Comparison of ENCODE assay signal across 2 cellular contexts in the genomic region with DNA sequence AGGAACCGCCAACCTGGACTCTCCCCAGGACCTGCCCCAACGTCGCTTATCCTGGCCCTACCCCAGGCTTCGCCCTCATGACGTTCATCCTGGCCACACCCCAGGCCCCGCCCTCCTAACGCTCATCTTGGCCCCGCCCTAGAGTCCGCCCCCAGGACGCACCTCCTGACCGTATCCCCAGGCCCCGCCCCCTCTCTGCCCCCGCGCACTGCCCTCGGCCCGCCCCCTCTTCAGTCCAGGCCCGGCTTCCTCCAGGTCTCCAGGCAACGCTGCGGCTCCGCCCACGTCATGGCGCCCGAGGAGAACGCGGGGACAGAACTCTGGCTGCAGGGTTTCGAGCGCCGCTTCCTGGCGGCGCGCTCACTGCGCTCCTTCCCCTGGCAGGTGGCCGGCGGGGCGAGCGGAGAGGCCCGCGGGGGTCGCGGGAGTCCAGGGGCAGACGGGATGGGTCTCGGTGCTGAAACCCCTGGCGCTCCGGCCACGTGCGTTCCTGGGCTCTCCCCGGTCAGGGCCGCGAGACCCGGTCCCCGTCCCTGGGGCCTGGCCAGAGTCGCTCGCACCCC.
TF ChIP-seq lines count a peak whose summit lies in the region.
"Not testable (repeated sequence)": the region's sequence is repeated elsewhere in the genome, so short reads cannot be mapped to it uniquely, and the experiment has no call there.

No MANE protein-coding gene starts in this region.

TF ChIP-seq in WTC11, 78 proteins besides CTCF, POLR2A, EP300 and RAD21:
- TF ChIP-seq FOXP1 (CRISPR knock-in tag; IDR thresholded peaks at IDR 0.05; ENCODE audit: borderline replicate concordance) (0 out of 2 replicates have a peak, but pooled peaks have one; percentile 27), SP1 (CRISPR knock-in tag; conservative IDR thresholded peaks at IDR 0.05) (peak; percentile 44; the same call in 1 of the 2 replicates)
- TF ChIP-seq, protein P1, sequence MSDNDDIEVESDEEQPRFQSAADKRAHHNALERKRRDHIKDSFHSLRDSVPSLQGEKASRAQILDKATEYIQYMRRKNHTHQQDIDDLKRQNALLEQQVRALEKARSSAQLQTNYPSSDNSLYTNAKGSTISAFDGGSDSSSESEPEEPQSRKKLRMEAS (CRISPR knock-in tag; IDR thresholded peaks at IDR 0.05), result peak; percentile 35; the same call in 1 of the 2 replicates

TF ChIP-seq in K562, 482 proteins besides CTCF, POLR2A, EP300 and RAD21 (continues in another document):
- TF ChIP-seq MBD2 (IDR thresholded peaks at IDR 0.05; ENCODE audit: borderline replicate concordance, low read depth) (0 out of 2 replicates have a peak, but pooled peaks have one; percentile 42), CXXC5 (CRISPR knock-in tag; IDR thresholded peaks at IDR 0.05) (peak; percentile 61; the same call in 1 of the 2 replicates), L3MBTL2 (IDR thresholded peaks at IDR 0.05) (peak; percentile 82), HDAC1 (IDR thresholded peaks at IDR 0.05) (peak in 1 of 2 experiments; percentile 88; a peak in 2 of 4 replicates), EGR1 (conservative IDR thresholded peaks at IDR 0.05) (peak; percentile 89), SIN3B (IDR thresholded peaks at IDR 0.05; ENCODE audit: low read depth) (peak; percentile 60), NFRKB (IDR thresholded peaks at IDR 0.05; ENCODE audit: low read depth) (peak; percentile 62; the same call in 1 of the 2 replicates), NR2C2 (tag; IDR thresholded peaks at IDR 0.05) (peak; percentile 4; the same call in 1 of the 2 replicates), NRF1 (conservative IDR thresholded peaks at IDR 0.05 in 1 of 2, IDR thresholded peaks at IDR 0.05 in 1 of 2) (peak; percentile 58; a peak in 3 of 4 replicates), MYC (IDR thresholded peaks at IDR 0.05; ENCODE audit: low read depth, low read length) (peak; percentile 82), MYC (CRISPR knock-in tag; IDR thresholded peaks at IDR 0.05; ENCODE audit: borderline replicate concordance, low read depth) (peak; percentile 44; the same call in 1 of the 2 replicates), RFX1 (IDR thresholded peaks at IDR 0.05) (peak; percentile 92), RBFOX2 (IDR thresholded peaks at IDR 0.05; ENCODE audit: low read depth, low read length) (peak; percentile 79), NONO (IDR thresholded peaks at IDR 0.05; ENCODE audit: low read depth in 2 of 2, low read length in 1 of 2) (0 out of 4 replicates have a peak, but pooled peaks of 1 of the 2 experiments have one; percentile 38), JUND (IDR thresholded peaks at IDR 0.05; ENCODE audit: borderline replicate concordance, low read depth, low read length) (0 out of 2 replicates have a peak, but pooled peaks have one; percentile 21), TAF1 (IDR thresholded peaks at IDR 0.05; ENCODE audit: control insufficient read depth, extremely low read depth, insufficient read depth, low read length, severe bottlenecking) (peak; percentile 58), TBP (optimal IDR thresholded peaks at IDR 0.05; ENCODE audit: low read depth, low read length) (peak; percentile 25), SP1 (CRISPR knock-in tag; IDR thresholded peaks at IDR 0.05) (peak; percentile 67), MAZ (CRISPR knock-in tag; conservative IDR thresholded peaks at IDR 0.05 in 1 of 2, IDR thresholded peaks at IDR 0.05 in 1 of 2) (peak in 1 of 2 experiments; percentile 58; a peak in 1 of 4 replicates), PML (IDR thresholded peaks at IDR 0.05; ENCODE audit: low read length) (peak; percentile 31; the same call in 1 of the 2 replicates), RB1 (IDR thresholded peaks at IDR 0.05; ENCODE audit: low read depth) (0 out of 2 replicates have a peak, but pooled peaks have one; percentile 23), CREM (IDR thresholded peaks at IDR 0.05; ENCODE audit: low read depth) (peak; percentile 64), CREB1 (IDR thresholded peaks at IDR 0.05) (peak; percentile 43; the same call in 1 of the 2 replicates), CREB1 (CRISPR knock-in tag; IDR thresholded peaks at IDR 0.05) (peak; percentile 61), BMI1 (IDR thresholded peaks at IDR 0.05; ENCODE audit: low read length) (peak; percentile 49; the same call in 1 of the 2 replicates), POLR2G (IDR thresholded peaks at IDR 0.05; ENCODE audit: low read depth, low read length) (peak; percentile 84), YY1 (IDR thresholded peaks at IDR 0.05; ENCODE audit: borderline replicate concordance in 1 of 3, control insufficient read depth in 1 of 3, extremely low read depth in 1 of 3, insufficient read depth in 3 of 3, insufficient read length in 1 of 3, insufficient replicate concordance in 2 of 3, low read depth in 1 of 3, low read length in 2 of 3) (peak; percentile 65 to 91 (median 78)), POLR2AphosphoS5 (IDR thresholded peaks at IDR 0.05; ENCODE audit: control insufficient read depth, insufficient read depth, low read depth, low read length) (peak; percentile 51; the same call in 1 of the 2 replicates), PHF8 (IDR thresholded peaks at IDR 0.05; ENCODE audit: borderline replicate concordance, low read length) (peak; percentile 56; the same call in 1 of the 2 replicates), SMAD4 (CRISPR knock-in tag; conservative IDR thresholded peaks at IDR 0.05) (peak; percentile 43; the same call in 1 of the 2 replicates)
- TF ChIP-seq, protein P2, sequence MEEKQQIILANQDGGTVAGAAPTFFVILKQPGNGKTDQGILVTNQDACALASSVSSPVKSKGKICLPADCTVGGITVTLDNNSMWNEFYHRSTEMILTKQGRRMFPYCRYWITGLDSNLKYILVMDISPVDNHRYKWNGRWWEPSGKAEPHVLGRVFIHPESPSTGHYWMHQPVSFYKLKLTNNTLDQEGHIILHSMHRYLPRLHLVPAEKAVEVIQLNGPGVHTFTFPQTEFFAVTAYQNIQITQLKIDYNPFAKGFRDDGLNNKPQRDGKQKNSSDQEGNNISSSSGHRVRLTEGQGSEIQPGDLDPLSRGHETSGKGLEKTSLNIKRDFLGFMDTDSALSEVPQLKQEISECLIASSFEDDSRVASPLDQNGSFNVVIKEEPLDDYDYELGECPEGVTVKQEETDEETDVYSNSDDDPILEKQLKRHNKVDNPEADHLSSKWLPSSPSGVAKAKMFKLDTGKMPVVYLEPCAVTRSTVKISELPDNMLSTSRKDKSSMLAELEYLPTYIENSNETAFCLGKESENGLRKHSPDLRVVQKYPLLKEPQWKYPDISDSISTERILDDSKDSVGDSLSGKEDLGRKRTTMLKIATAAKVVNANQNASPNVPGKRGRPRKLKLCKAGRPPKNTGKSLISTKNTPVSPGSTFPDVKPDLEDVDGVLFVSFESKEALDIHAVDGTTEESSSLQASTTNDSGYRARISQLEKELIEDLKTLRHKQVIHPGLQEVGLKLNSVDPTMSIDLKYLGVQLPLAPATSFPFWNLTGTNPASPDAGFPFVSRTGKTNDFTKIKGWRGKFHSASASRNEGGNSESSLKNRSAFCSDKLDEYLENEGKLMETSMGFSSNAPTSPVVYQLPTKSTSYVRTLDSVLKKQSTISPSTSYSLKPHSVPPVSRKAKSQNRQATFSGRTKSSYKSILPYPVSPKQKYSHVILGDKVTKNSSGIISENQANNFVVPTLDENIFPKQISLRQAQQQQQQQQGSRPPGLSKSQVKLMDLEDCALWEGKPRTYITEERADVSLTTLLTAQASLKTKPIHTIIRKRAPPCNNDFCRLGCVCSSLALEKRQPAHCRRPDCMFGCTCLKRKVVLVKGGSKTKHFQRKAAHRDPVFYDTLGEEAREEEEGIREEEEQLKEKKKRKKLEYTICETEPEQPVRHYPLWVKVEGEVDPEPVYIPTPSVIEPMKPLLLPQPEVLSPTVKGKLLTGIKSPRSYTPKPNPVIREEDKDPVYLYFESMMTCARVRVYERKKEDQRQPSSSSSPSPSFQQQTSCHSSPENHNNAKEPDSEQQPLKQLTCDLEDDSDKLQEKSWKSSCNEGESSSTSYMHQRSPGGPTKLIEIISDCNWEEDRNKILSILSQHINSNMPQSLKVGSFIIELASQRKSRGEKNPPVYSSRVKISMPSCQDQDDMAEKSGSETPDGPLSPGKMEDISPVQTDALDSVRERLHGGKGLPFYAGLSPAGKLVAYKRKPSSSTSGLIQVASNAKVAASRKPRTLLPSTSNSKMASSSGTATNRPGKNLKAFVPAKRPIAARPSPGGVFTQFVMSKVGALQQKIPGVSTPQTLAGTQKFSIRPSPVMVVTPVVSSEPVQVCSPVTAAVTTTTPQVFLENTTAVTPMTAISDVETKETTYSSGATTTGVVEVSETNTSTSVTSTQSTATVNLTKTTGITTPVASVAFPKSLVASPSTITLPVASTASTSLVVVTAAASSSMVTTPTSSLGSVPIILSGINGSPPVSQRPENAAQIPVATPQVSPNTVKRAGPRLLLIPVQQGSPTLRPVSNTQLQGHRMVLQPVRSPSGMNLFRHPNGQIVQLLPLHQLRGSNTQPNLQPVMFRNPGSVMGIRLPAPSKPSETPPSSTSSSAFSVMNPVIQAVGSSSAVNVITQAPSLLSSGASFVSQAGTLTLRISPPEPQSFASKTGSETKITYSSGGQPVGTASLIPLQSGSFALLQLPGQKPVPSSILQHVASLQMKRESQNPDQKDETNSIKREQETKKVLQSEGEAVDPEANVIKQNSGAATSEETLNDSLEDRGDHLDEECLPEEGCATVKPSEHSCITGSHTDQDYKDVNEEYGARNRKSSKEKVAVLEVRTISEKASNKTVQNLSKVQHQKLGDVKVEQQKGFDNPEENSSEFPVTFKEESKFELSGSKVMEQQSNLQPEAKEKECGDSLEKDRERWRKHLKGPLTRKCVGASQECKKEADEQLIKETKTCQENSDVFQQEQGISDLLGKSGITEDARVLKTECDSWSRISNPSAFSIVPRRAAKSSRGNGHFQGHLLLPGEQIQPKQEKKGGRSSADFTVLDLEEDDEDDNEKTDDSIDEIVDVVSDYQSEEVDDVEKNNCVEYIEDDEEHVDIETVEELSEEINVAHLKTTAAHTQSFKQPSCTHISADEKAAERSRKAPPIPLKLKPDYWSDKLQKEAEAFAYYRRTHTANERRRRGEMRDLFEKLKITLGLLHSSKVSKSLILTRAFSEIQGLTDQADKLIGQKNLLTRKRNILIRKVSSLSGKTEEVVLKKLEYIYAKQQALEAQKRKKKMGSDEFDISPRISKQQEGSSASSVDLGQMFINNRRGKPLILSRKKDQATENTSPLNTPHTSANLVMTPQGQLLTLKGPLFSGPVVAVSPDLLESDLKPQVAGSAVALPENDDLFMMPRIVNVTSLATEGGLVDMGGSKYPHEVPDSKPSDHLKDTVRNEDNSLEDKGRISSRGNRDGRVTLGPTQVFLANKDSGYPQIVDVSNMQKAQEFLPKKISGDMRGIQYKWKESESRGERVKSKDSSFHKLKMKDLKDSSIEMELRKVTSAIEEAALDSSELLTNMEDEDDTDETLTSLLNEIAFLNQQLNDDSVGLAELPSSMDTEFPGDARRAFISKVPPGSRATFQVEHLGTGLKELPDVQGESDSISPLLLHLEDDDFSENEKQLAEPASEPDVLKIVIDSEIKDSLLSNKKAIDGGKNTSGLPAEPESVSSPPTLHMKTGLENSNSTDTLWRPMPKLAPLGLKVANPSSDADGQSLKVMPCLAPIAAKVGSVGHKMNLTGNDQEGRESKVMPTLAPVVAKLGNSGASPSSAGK (IDR thresholded peaks at IDR 0.05), result peak; percentile 79
- TF ChIP-seq NR2C2 (CRISPR knock-in tag; IDR thresholded peaks at IDR 0.05); JUND (tag; IDR thresholded peaks at IDR 0.05; ENCODE audit: borderline replicate concordance, low read depth, low read length): not testable (repeated sequence)
- TF ChIP-seq, protein P3, sequence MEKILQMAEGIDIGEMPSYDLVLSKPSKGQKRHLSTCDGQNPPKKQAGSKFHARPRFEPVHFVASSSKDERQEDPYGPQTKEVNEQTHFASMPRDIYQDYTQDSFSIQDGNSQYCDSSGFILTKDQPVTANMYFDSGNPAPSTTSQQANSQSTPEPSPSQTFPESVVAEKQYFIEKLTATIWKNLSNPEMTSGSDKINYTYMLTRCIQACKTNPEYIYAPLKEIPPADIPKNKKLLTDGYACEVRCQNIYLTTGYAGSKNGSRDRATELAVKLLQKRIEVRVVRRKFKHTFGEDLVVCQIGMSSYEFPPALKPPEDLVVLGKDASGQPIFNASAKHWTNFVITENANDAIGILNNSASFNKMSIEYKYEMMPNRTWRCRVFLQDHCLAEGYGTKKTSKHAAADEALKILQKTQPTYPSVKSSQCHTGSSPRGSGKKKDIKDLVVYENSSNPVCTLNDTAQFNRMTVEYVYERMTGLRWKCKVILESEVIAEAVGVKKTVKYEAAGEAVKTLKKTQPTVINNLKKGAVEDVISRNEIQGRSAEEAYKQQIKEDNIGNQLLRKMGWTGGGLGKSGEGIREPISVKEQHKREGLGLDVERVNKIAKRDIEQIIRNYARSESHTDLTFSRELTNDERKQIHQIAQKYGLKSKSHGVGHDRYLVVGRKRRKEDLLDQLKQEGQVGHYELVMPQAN (IDR thresholded peaks at IDR 0.05; ENCODE audit: borderline replicate concordance), result peak; percentile 81; the same call in 1 of the 2 replicates
- TF ChIP-seq, protein P4, sequence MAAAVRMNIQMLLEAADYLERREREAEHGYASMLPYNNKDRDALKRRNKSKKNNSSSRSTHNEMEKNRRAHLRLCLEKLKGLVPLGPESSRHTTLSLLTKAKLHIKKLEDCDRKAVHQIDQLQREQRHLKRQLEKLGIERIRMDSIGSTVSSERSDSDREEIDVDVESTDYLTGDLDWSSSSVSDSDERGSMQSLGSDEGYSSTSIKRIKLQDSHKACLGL (CRISPR knock-in tag; IDR thresholded peaks at IDR 0.05; ENCODE audit: borderline replicate concordance, poor library complexity, severe bottlenecking), result peak; percentile 66
- TF ChIP-seq, protein P5, sequence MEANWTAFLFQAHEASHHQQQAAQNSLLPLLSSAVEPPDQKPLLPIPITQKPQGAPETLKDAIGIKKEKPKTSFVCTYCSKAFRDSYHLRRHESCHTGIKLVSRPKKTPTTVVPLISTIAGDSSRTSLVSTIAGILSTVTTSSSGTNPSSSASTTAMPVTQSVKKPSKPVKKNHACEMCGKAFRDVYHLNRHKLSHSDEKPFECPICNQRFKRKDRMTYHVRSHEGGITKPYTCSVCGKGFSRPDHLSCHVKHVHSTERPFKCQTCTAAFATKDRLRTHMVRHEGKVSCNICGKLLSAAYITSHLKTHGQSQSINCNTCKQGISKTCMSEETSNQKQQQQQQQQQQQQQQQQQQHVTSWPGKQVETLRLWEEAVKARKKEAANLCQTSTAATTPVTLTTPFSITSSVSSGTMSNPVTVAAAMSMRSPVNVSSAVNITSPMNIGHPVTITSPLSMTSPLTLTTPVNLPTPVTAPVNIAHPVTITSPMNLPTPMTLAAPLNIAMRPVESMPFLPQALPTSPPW (CRISPR knock-in tag; IDR thresholded peaks at IDR 0.05), result peak; percentile 61; the same call in 1 of the 2 replicates
- TF ChIP-seq, protein P6, sequence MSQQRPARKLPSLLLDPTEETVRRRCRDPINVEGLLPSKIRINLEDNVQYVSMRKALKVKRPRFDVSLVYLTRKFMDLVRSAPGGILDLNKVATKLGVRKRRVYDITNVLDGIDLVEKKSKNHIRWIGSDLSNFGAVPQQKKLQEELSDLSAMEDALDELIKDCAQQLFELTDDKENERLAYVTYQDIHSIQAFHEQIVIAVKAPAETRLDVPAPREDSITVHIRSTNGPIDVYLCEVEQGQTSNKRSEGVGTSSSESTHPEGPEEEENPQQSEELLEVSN (IDR thresholded peaks at IDR 0.05; ENCODE audit: borderline replicate concordance in 1 of 2, extremely low read depth in 1 of 2, insufficient read depth in 1 of 2, insufficient read length in 1 of 2, low read depth in 1 of 2, low read length in 1 of 2, poor library complexity in 1 of 2, severe bottlenecking in 1 of 2), result peak; percentile 21 to 50
